Comparison of ENCODE assay signal across 29 cellular contexts in genomic region chr14:60732840-60733483, GRCh38.
"Had no signal": no experiment of that assay in that cellular context is flagged by ENCODE, and none has a peak within 500 bp of the region (broad histone marks: within the 10 kb centered on the region; RNA-seq: fewer than 3 reads in every experiment).

No MANE protein-coding gene starts in this region.

- H3K27me3 ChIP-seq: ovary, tibial nerve, upper lobe of left lung, uterus had no signal

- H3K4me3 ChIP-seq: esophagus squamous epithelium, heart right ventricle, lower lobe of right lung, mucosa of descending colon, ovary, psoas muscle, thoracic aorta, tibial nerve, upper lobe of left lung, uterus had no signal

- H3K36me3 ChIP-seq: esophagus squamous epithelium, heart right ventricle, lower lobe of right lung, ovary, thoracic aorta, tibial nerve, upper lobe of left lung, uterus had no signal

- H3K9me3 ChIP-seq: esophagus squamous epithelium, heart right ventricle, lower lobe of right lung, mucosa of descending colon, ovary, psoas muscle, thoracic aorta, tibial nerve, upper lobe of left lung, uterus had no signal

- H3K4me3 Mint-ChIP-seq: effector memory CD8-positive, alpha-beta T cell; mesothelial cell of epicardium; natural killer cell treated with Interleukin-12 subunit alpha and Interleukin-12 subunit beta and Interleukin-15 and Interleukin-18, amount 100 ng/mL, for 72 hours; stimulated activated naive B cell treated with anti-CD40 and anti-IgM and Interleukin-4, amounts not matched to agents 10 μg/mL and 1 μg/mL and 100 μg/mL, for 72 hours; stimulated activated naive CD8-positive, alpha-beta T cell treated with anti-CD3 and anti-CD28 coated beads, Interleukin-15, Interleukin-2, amounts not matched to agents 100 ng/mL and 50 ng/mL, for 24 hours had no signal

- ATAC-seq: effector memory CD8-positive, alpha-beta T cell; heart right ventricle; left cardiac atrium; left ventricle myocardium superior; lower lobe of right lung; mucosa of descending colon; natural killer cell treated with Interleukin-12 subunit alpha and Interleukin-12 subunit beta and Interleukin-15 and Interleukin-18, amount 100 ng/mL, for 72 hours; psoas muscle; right cardiac atrium; stimulated activated naive B cell treated with anti-CD40 and anti-IgM and Interleukin-4, amounts not matched to agents 10 μg/mL and 1 μg/mL and 100 μg/mL, for 72 hours had no signal

- H3K27ac Mint-ChIP-seq: effector memory CD8-positive, alpha-beta T cell; mesothelial cell of epicardium; natural killer cell treated with Interleukin-12 subunit alpha and Interleukin-12 subunit beta and Interleukin-15 and Interleukin-18, amount 100 ng/mL, for 72 hours; stimulated activated naive B cell treated with anti-CD40 and anti-IgM and Interleukin-4, amounts not matched to agents 10 μg/mL and 1 μg/mL and 100 μg/mL, for 72 hours; stimulated activated naive CD8-positive, alpha-beta T cell treated with anti-CD3 and anti-CD28 coated beads, Interleukin-15, Interleukin-2, amounts not matched to agents 100 ng/mL and 50 ng/mL, for 24 hours had no signal

- H3K9me3 Mint-ChIP-seq: natural killer cell treated with Interleukin-12 subunit alpha and Interleukin-12 subunit beta and Interleukin-15 and Interleukin-18, amount 100 ng/mL, for 72 hours; stimulated activated naive CD8-positive, alpha-beta T cell treated with anti-CD3 and anti-CD28 coated beads, Interleukin-15, Interleukin-2, amounts not matched to agents 100 ng/mL and 50 ng/mL, for 24 hours had no signal

- DNase-seq: cortex of kidney; effector memory CD8-positive, alpha-beta T cell; erythroblast; esophagus squamous epithelium; foreskin melanocyte; glutamatergic neuron; heart right ventricle; hippocampal formation; left cardiac atrium; left ventricle myocardium superior; lower lobe of right lung; mucosa of descending colon; naive B cell; occipital lobe; ovary; posterior cingulate gyrus; psoas muscle; right cardiac atrium; small intestine; stimulated activated CD4-positive, alpha-beta T cell treated with anti-CD3 and anti-CD28 coated beads, Interleukin-15, amount 100 ng/mL, for 24 hours; stimulated activated CD4-positive, alpha-beta T cell treated with anti-CD3 and anti-CD28 coated beads, Interleukin-2, amount 100 ng/mL, for 48 hours; stimulated activated naive B cell treated with anti-CD40 and anti-IgM and Interleukin-4, amounts not matched to agents 10 μg/mL and 1 μg/mL and 100 μg/mL, for 72 hours; upper lobe of left lung; uterus had no signal

- H3K27ac ChIP-seq: esophagus squamous epithelium, heart right ventricle, lower lobe of right lung, ovary, psoas muscle, thoracic aorta, tibial nerve, upper lobe of left lung, uterus had no signal
